32 cellular contexts compared by ENCODE assay signal in genomic region chr17:3554440-3554839, GRCh38. TPM values are rescaled to one million over a fixed set of nuclear protein-coding genes. Genes with fewer than 3 reads are reported as not detected.
"Had no signal": no experiment of that assay in that cellular context is flagged by ENCODE, and none has a peak within 500 bp of the region (broad histone marks: within the 10 kb centered on the region; RNA-seq: fewer than 3 reads in every experiment).

No MANE protein-coding gene starts in this region.

- H3K36me3 Mint-ChIP-seq: activated naive CD4-positive, alpha-beta T cell treated with anti-CD3 and anti-CD28 coated beads, Interleukin-2, amount 50 U/mL, for 72 hours; activated naive CD8-positive, alpha-beta T cell treated with anti-CD3 and anti-CD28 coated beads, Interleukin-2, amount 10 ng/mL, durations not matched to agents 7 days and 5 days; brain had no signal

- H3K4me3 Mint-ChIP-seq: activated B cell treated with CpG ODN at 0.5 μM for 24 hours; activated CD8-positive, alpha-beta T cell treated with anti-CD3 and anti-CD28 coated beads for 36 hours; activated naive CD8-positive, alpha-beta T cell treated with anti-CD3 and anti-CD28 coated beads, Interleukin-2, amount 10 ng/mL, durations not matched to agents 7 days and 5 days; activated T-cell treated with anti-CD3 and anti-CD28 coated beads, Interleukin-2, amount 50 U/mL, for 4 hours; activated T-helper 17 cell treated with anti-CD3 and anti-CD28 coated beads, Interleukin-2, amount 50 U/mL, for 72 hours; brain; T-helper 17 cell; T-helper 2 cell treated with Interferon-gamma antibody and Interleukin-4, amounts not matched to agents 5 μg/mL and 100 μg/mL, for 36 hours had no signal

- DNase-seq: activated B cell treated with CpG ODN at 0.5 μM for 24 hours; activated CD4-positive, alpha-beta T cell treated with anti-CD3 and anti-CD28 coated beads for 48 hours; activated CD4-positive, alpha-beta T cell treated with anti-CD3 and anti-CD28 coated beads, Interleukin-2, amount 50 U/mL, for 1 hour; activated CD4-positive, alpha-beta T cell treated with anti-CD3 and anti-CD28 coated beads, Interleukin-2, amount 50 U/mL, for 48 hours; activated CD8-positive, alpha-beta memory T cell treated with anti-CD3 and anti-CD28 coated beads for 24 hours; activated CD8-positive, alpha-beta T cell treated with anti-CD3 and anti-CD28 coated beads for 36 hours; activated effector memory CD4-positive, alpha-beta T cell treated with Interleukin-2 at 50 U/mL for 16 hours; activated gamma-delta T cell treated with Interleukin-2 at 50 U/mL for 16 hours; activated naive CD4-positive, alpha-beta T cell treated with Interleukin-2 at 50 U/mL for 16 hours; activated naive CD8-positive, alpha-beta T cell treated with anti-CD3 and anti-CD28 coated beads, Interleukin-2, amount 10 ng/mL, durations not matched to agents 7 days and 5 days; activated T-cell treated with anti-CD3 and anti-CD28 coated beads, Interleukin-2, amount 50 U/mL, for 4 hours; central memory CD4-positive, alpha-beta T cell; cerebellar nuclear complex; cortex of kidney; dermis blood vessel endothelial cell; effector CD8-positive, alpha-beta T cell; esophagus squamous epithelium; foreskin melanocyte; T-helper 1 cell; T-helper 17 cell; T1000; WERI-Rb-1 had no signal

- H3K27ac ChIP-seq: ascending aorta, breast epithelium, cardiac muscle cell, epithelial cell of prostate, esophagus squamous epithelium, gastroesophageal sphincter, WERI-Rb-1 had no signal

- H3K9me3 Mint-ChIP-seq: activated B cell treated with CpG ODN at 0.5 μM for 24 hours; activated CD8-positive, alpha-beta T cell treated with anti-CD3 and anti-CD28 coated beads for 36 hours; activated T-cell treated with anti-CD3 and anti-CD28 coated beads, Interleukin-2, amount 50 U/mL, for 4 hours; activated T-helper 17 cell treated with anti-CD3 and anti-CD28 coated beads, Interleukin-2, amount 50 U/mL, for 72 hours; T-helper 2 cell treated with Interferon-gamma antibody and Interleukin-4, amounts not matched to agents 5 μg/mL and 100 μg/mL, for 36 hours had no signal

- H3K36me3 ChIP-seq: ascending aorta, breast epithelium, cardiac muscle cell, esophagus squamous epithelium, gastroesophageal sphincter, WERI-Rb-1 had no signal

- H3K27me3 ChIP-seq: ascending aorta, breast epithelium, cardiac muscle cell had no signal

- H3K9me3 ChIP-seq: ascending aorta, breast epithelium, esophagus squamous epithelium, gastroesophageal sphincter had no signal

- H3K27ac Mint-ChIP-seq: activated B cell treated with CpG ODN at 0.5 μM for 24 hours; activated CD8-positive, alpha-beta T cell treated with anti-CD3 and anti-CD28 coated beads for 36 hours; activated naive CD4-positive, alpha-beta T cell treated with anti-CD3 and anti-CD28 coated beads, Interleukin-2, amount 50 U/mL, for 72 hours; activated naive CD8-positive, alpha-beta T cell treated with anti-CD3 and anti-CD28 coated beads, Interleukin-2, amount 10 ng/mL, durations not matched to agents 7 days and 5 days; activated T-helper 17 cell treated with anti-CD3 and anti-CD28 coated beads, Interleukin-2, amount 50 U/mL, for 72 hours; brain; T-helper 17 cell; T-helper 2 cell treated with Interferon-gamma antibody and Interleukin-4, amounts not matched to agents 5 μg/mL and 100 μg/mL, for 36 hours had no signal

- H3K4me3 ChIP-seq: ascending aorta, breast epithelium, cardiac muscle cell, esophagus squamous epithelium, gastroesophageal sphincter had no signal

- H3K4me1 ChIP-seq: ascending aorta, breast epithelium had no signal

RNA-seq across cellular contexts. Expression of gene TRPV3, which starts 3.2 kb away (rescaled TPM):
- total RNA-seq: dermis blood vessel endothelial cell, endothelial cell of umbilical vein had no signal
